Comparison of ENCODE assay signal across 8 cellular contexts in the genomic region with DNA sequence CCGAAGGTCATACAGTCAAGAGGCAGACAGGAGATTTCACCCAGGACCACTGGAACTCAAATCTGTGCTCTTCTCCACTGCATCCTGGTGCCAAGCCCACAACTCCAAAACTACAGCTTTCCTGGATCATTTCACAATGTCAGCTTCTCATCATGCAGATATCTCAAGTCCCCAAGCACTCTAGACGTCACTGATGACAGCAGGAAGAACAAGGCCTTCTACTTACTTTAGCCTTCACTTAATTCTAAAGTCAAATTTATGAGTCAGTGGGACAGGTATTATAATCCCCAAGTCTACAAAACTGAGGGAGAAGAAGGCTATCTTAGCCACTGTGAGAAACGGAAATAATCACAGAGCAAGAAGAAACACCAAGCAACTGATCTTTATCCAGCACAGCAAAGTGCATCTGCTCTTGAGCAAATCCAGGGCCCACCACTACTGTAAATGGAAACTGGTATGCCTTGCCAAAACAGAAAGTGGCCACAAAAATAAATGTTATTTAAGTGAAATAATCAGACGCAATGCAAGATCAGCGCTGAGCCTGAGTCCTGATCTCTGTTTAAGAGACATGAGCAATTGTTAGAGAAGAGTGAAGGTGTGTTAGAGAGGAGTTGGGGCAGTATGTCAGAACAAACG. TPM values are rescaled to one million over a fixed set of nuclear protein-coding genes. Genes with fewer than 3 reads are reported as not detected.
A peak's percentile ranks its signal among the peaks of the same experiment; 100 is the strongest.
DNase-seq lines count a peak whose midpoint lies in the region; ATAC-seq and TF ChIP-seq lines count a peak whose summit lies in the region.

No MANE protein-coding gene starts in this region.

- ATAC-seq in heart right ventricle (no peak), Right ventricle myocardium superior (ENCODE audit: poor library complexity) (no peak), left lung (no peak), HG03439 (IDR thresholded peaks at IDR 0.05; ENCODE audit: unreplicated experiment) (no peak), HG03342 (IDR thresholded peaks at IDR 0.05; ENCODE audit: unreplicated experiment) (no peak)
- ATAC-seq in activated naive CD4-positive, alpha-beta T cell treated with anti-CD3 and anti-CD28 coated beads, Interleukin-2, amount 50 U/mL, for 72 hours: no peak

- intact Hi-C loops in heart right ventricle (cut with DNase I): no loop called here
- intact Hi-C loops in Right ventricle myocardium superior (cut with DNase I): no loop called here
- intact Hi-C loops in left lung (cut with DNase I): no loop called here

- no peak for TF ChIP-seq CTCF in heart right ventricle (IDR thresholded peaks at IDR 0.05)
- TF ChIP-seq CTCF in left lung (IDR thresholded peaks at IDR 0.05): no peak

- peaks cover 37 to 39% of the 10 kb centered on the region in 2 donors for H3K36me3 Mint-ChIP-seq in activated naive CD4-positive, alpha-beta T cell treated with anti-CD3 and anti-CD28 coated beads, Interleukin-2, amount 50 U/mL, for 72 hours

- H3K9me3 Mint-ChIP-seq in activated naive CD4-positive, alpha-beta T cell treated with anti-CD3 and anti-CD28 coated beads, Interleukin-2, amount 50 U/mL, for 72 hours: peaks cover 0 to 3% of the 10 kb centered on the region in 2 donors

- peaks cover 5 to 23% (median 13%) of the 10 kb centered on the region in 9 donors for H3K4me1 ChIP-seq in heart right ventricle
- H3K4me1 ChIP-seq in left lung: peaks cover 8 to 18% of the 10 kb centered on the region in 2 donors
- peaks cover 1% of the 10 kb centered on the region for H3K4me1 ChIP-seq in urinary bladder (ENCODE audit: insufficient read depth)

- peak overlapping the region; percentile 98 for H3K27ac Mint-ChIP-seq in activated naive CD4-positive, alpha-beta T cell treated with anti-CD3 and anti-CD28 coated beads, Interleukin-2, amount 50 U/mL, for 72 hours

- no peaks in the 10 kb centered on the region for H3K9me3 ChIP-seq in heart right ventricle
- H3K9me3 ChIP-seq in left lung: no peaks in the 10 kb centered on the region

- 20 to 22% methylated on average over 6 of the region's 6 CpGs for WGBS in heart right ventricle, 2 donors
- 28% methylated on average over 6 of the region's 6 CpGs for WGBS in urinary bladder

- H3K36me3 ChIP-seq in heart right ventricle: peaks cover 0 to 20% (median 0%) of the 10 kb centered on the region in 9 donors
- H3K36me3 ChIP-seq in left lung: peaks cover 0 to 10% of the 10 kb centered on the region in 2 donors
- H3K36me3 ChIP-seq in urinary bladder (ENCODE audit: insufficient read depth): no peaks in the 10 kb centered on the region

- DNase-seq in heart right ventricle (no peak), Right ventricle myocardium superior (no peak), left lung (no peak), retina (no peak)
- no peak for DNase-seq in activated naive CD4-positive, alpha-beta T cell treated with anti-CD3 and anti-CD28 coated beads, Interleukin-2, amount 50 U/mL, for 72 hours (ENCODE audit: low spot score in 2 of 2)

- H3K4me3 ChIP-seq in heart right ventricle (peak overlapping the region in 9 of 10 donors; percentile 70 to 92 (median 82)), left lung (peak overlapping the region; percentile 79 to 82), urinary bladder (ENCODE audit: low read depth, low read length) (peak overlapping the region; percentile 61)

- H3K27me3 ChIP-seq in heart right ventricle: no peaks in the 10 kb centered on the region
- H3K27me3 ChIP-seq in left lung: no peaks in the 10 kb centered on the region

- peak overlapping the region in 4 of 10 donors; percentile 72 to 85 (median 82) for H3K27ac ChIP-seq in heart right ventricle
- H3K27ac ChIP-seq in left lung: no peak overlapping the region
- no peak overlapping the region for H3K27ac ChIP-seq in urinary bladder (ENCODE audit: low read depth)

RNA-seq across cellular contexts. Expression of a gene that starts 0.9 kb away (rescaled TPM):
- total RNA-seq in heart right ventricle (1 to 10 TPM; 1.5 to 4.6 (median 2.9) TPM), Right ventricle myocardium superior (6.3 TPM), left lung (10 to 100 TPM; 13.0 to 13.1 TPM), urinary bladder (27.0 TPM)
- polyA plus RNA-seq in heart right ventricle (1 to 10 TPM in 1 of 2 donors, under 1 TPM in 1; 0.97 to 1.1 TPM), urinary bladder (2.8 TPM)
- 10 to 100 TPM; 51.6 to 69.2 TPM for total RNA-seq in activated naive CD4-positive, alpha-beta T cell treated with anti-CD3 and anti-CD28 coated beads, Interleukin-2, amount 50 U/mL, for 72 hours
